In genomic region chr2:159797468-159798375, GRCh38 we compare ENCODE assay signal across 8 cellular contexts. TPM values are rescaled to one million over a fixed set of nuclear protein-coding genes. Genes with fewer than 3 reads are reported as not detected.
DNase-seq lines count a peak whose midpoint lies in the region; ATAC-seq and TF ChIP-seq lines count a peak whose summit lies in the region.

A gene with protein sequence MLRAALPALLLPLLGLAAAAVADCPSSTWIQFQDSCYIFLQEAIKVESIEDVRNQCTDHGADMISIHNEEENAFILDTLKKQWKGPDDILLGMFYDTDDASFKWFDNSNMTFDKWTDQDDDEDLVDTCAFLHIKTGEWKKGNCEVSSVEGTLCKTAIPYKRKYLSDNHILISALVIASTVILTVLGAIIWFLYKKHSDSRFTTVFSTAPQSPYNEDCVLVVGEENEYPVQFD (minus strand): TSS chr2:159798208. CDS start chr2:159798198, 10 bp downstream.

- WGBS in testis, 2 donors = 0% methylated on average over 17 to 54 of the region's 83 CpGs

- H3K4me3 ChIP-seq in foreskin fibroblast (ENCODE audit: low read depth in 1 of 2, low read length in 2 of 2) (peak within 1 kb of the TSS; percentile 75 to 87), testis (peak within 1 kb of the TSS; percentile 87 to 92)

- no peaks in the 10 kb centered on the region for H3K9me3 Mint-ChIP-seq in activated T-helper 17 cell treated with anti-CD3 and anti-CD28 coated beads, Interleukin-2, amount 50 U/mL, for 72 hours
- peaks cover 8% of the 10 kb centered on the region for H3K9me3 Mint-ChIP-seq in nephron progenitor cell

- intact Hi-C loops in testis (cut with DNase I; ENCODE audit: low total_unique reads) = no loop called here

- ATAC-seq in activated T-helper 17 cell treated with anti-CD3 and anti-CD28 coated beads, Interleukin-2, amount 50 U/mL, for 72 hours (replicated peaks) = peak; percentile 62

- H3K4me3 Mint-ChIP-seq in activated T-helper 17 cell treated with anti-CD3 and anti-CD28 coated beads, Interleukin-2, amount 50 U/mL, for 72 hours = peak within 1 kb of the TSS; percentile 66
- peak within 1 kb of the TSS; percentile 78 for H3K4me3 Mint-ChIP-seq in nephron progenitor cell

- POLR2A ChIA-PET in HEK293T (lab: Yijun Ruan, JAX) = no interaction called here

- CTCF ChIA-PET in HEK293T (lab: Yijun Ruan, JAX) = no interaction called here

- peaks cover 17% of the 10 kb centered on the region for H3K27me3 Mint-ChIP-seq in activated T-helper 17 cell treated with anti-CD3 and anti-CD28 coated beads, Interleukin-2, amount 50 U/mL, for 72 hours
- peaks cover 89% of the 10 kb centered on the region for H3K27me3 Mint-ChIP-seq in nephron progenitor cell (ENCODE audit: low read depth, poor library complexity)

- no peak for TF ChIP-seq CTCF in foreskin fibroblast (IDR thresholded peaks at IDR 0.05; ENCODE audit: low read depth, low read length)
- no peak for TF ChIP-seq CTCF in nephron progenitor cell (IDR thresholded peaks at IDR 0.05)
- no peak for TF ChIP-seq CTCF in testis (IDR thresholded peaks at IDR 0.05)

- no peaks in the 10 kb centered on the region for H3K9me3 ChIP-seq in testis

- no peak within 1 kb of the TSS for H3K27ac Mint-ChIP-seq in activated T-helper 17 cell treated with anti-CD3 and anti-CD28 coated beads, Interleukin-2, amount 50 U/mL, for 72 hours
- no peak within 1 kb of the TSS for H3K27ac Mint-ChIP-seq in nephron progenitor cell

- H3K36me3 Mint-ChIP-seq in activated T-helper 17 cell treated with anti-CD3 and anti-CD28 coated beads, Interleukin-2, amount 50 U/mL, for 72 hours (ENCODE audit: low read depth) = no peaks in the 10 kb centered on the region
- H3K36me3 Mint-ChIP-seq in nephron progenitor cell (ENCODE audit: low read depth) = no peaks in the 10 kb centered on the region

- peaks cover 14% of the 10 kb centered on the region for H3K4me1 ChIP-seq in testis

- H3K27me3 ChIP-seq in testis = no peaks in the 10 kb centered on the region

- peaks cover 4% of the 10 kb centered on the region for H3K4me1 Mint-ChIP-seq in activated T-helper 17 cell treated with anti-CD3 and anti-CD28 coated beads, Interleukin-2, amount 50 U/mL, for 72 hours
- H3K4me1 Mint-ChIP-seq in nephron progenitor cell = no peaks in the 10 kb centered on the region

- no peak for TF ChIP-seq POLR2A in testis (IDR thresholded peaks at IDR 0.05)

- peak within 1 kb of the TSS; percentile 85 to 95 for H3K27ac ChIP-seq in testis

- peak; percentile 34 for DNase-seq in NCI-H1105 treated with DMSO at 0.1 percent for 48 hours (lab: John Stamatoyannopoulos, UW)
- no peak for DNase-seq in NCI-H1105 (lab: John Stamatoyannopoulos, UW)
- peak; percentile 68 for DNase-seq in HEK293T (ENCODE audit: extremely low spot score)
- peak; percentile 37 for DNase-seq in NCI-H748 treated with DMSO at 0.1 percent for 48 hours (lab: John Stamatoyannopoulos, UW)
- peak; percentile 51 to 82 for DNase-seq in foreskin fibroblast
- DNase-seq in nephron progenitor cell = peak; percentile 76
- DNase-seq in testis = peak; percentile 81

- no peaks in the 10 kb centered on the region for H3K36me3 ChIP-seq in testis (ENCODE audit: low read depth, missing control alignments)

TF ChIP-seq in HEK293T, 16 proteins besides CTCF, POLR2A, EP300 and RAD21:
- TF ChIP-seq, protein P1, sequence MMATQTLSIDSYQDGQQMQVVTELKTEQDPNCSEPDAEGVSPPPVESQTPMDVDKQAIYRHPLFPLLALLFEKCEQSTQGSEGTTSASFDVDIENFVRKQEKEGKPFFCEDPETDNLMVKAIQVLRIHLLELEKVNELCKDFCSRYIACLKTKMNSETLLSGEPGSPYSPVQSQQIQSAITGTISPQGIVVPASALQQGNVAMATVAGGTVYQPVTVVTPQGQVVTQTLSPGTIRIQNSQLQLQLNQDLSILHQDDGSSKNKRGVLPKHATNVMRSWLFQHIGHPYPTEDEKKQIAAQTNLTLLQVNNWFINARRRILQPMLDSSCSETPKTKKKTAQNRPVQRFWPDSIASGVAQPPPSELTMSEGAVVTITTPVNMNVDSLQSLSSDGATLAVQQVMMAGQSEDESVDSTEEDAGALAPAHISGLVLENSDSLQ (IDR thresholded peaks at IDR 0.05) = no peak
- TF ChIP-seq TARDBP (IDR thresholded peaks at IDR 0.05) (no peak), L3MBTL2 (conservative IDR thresholded peaks at IDR 0.05) (peak; percentile 84), FOXM1 (IDR thresholded peaks at IDR 0.05; ENCODE audit: borderline replicate concordance) (0 out of 2 replicates have a peak, but pooled peaks have one; percentile 4), ARNT (IDR thresholded peaks at IDR 0.05) (peak; percentile 72; the same call in 1 of the 2 replicates)

RNA-seq across cellular contexts. Expression of the gene that starts here (rescaled TPM):
- under 1 TPM; 0.29 to 0.67 TPM for total RNA-seq in activated T-helper 17 cell treated with anti-CD3 and anti-CD28 coated beads, Interleukin-2, amount 50 U/mL, for 72 hours
- 10 to 100 TPM; 18.3 to 26.4 TPM for total RNA-seq in testis
- polyA plus RNA-seq in testis (ENCODE audit: insufficient read depth, low read depth, low replicate concordance) = 23.2 TPM

Comparison
In these comparisons a context has a peak if more than half of its experiments do, and no peak if none do; other contexts are left out.
1. RNA of the gene that starts here (total RNA-seq): 18.3 to 26.4 TPM in testis; 0.29 to 0.67 TPM in activated T-helper 17 cell treated with anti-CD3 and anti-CD28 coated beads, Interleukin-2, amount 50 U/mL, for 72 hours; every median in the first group is over 10 times any median in the second.
2. Peak in ATAC-seq in activated T-helper 17 cell treated with anti-CD3 and anti-CD28 coated beads, Interleukin-2, amount 50 U/mL, for 72 hours; RNA of the gene not detected or under 1 TPM.